Comparison of ENCODE assay signal across 11 cellular contexts in genomic region chr18:77084757-77085035, GRCh38. TPM values are rescaled to one million over a fixed set of nuclear protein-coding genes. Genes with fewer than 3 reads are reported as not detected.
A peak's percentile ranks its signal among the peaks of the same experiment; 100 is the strongest.
DNase-seq lines count a peak whose midpoint lies in the region; ATAC-seq, FAIRE-seq and TF ChIP-seq lines count a peak whose summit lies in the region.
"Had no signal": no experiment of that assay in that cellular context is flagged by ENCODE, and none has a peak within 500 bp of the region (broad histone marks: within the 10 kb centered on the region; RNA-seq: fewer than 3 reads in every experiment).

No MANE protein-coding gene starts in this region.

- CTCF ChIA-PET in activated CD8-positive, alpha-beta T cell treated with anti-CD3 and anti-CD28 coated beads, Interleukin-2, amount 10 ng/mL, durations not matched to agents 7 days and 5 days (lab: Charles Lee) = interaction anchor here (0.6 to 1.7 kb wide), 5 partner anchors 22 to 85 kb away, joined by 3 to 4 read pairs (median 3); no protein-coding TSS in a partner anchor
- CTCF ChIA-PET in HepG2 (lab: Yijun Ruan, JAX; ENCODE audit: low intra/inter-chr PET ratio, low total read pairs) (no interaction called here), MCF 10A (lab: Yijun Ruan, JAX) (interaction anchor here (0.8 to 1.5 kb wide), 4 partner anchors 32 to 127 kb away, joined by 4 to 15 read pairs (median 5); no protein-coding TSS in a partner anchor)

- H3K4me2 ChIP-seq in HepG2 (ENCODE audit: low read depth, low read length) (no peak overlapping the region), smooth muscle cell (no peak overlapping the region)

- peaks cover 69% of the 10 kb centered on the region for H3K36me3 Mint-ChIP-seq in activated CD8-positive, alpha-beta T cell treated with anti-CD3 and anti-CD28 coated beads, Interleukin-2, amount 10 ng/mL, durations not matched to agents 7 days and 5 days (ENCODE audit: low read depth)
- H3K36me3 Mint-ChIP-seq in stimulated activated effector memory CD8-positive, alpha-beta T cell treated with anti-CD3 and anti-CD28 coated beads, Interleukin-12 subunit alpha, Interleukin-12 subunit beta, amount 100 ng/mL, for 72 hours = peaks cover 13% of the 10 kb centered on the region
- H3K36me3 Mint-ChIP-seq in MCF 10A (ENCODE audit: insufficient read depth, unreplicated experiment) = no peaks in the 10 kb centered on the region

- no peaks in the 10 kb centered on the region for H3K9me3 ChIP-seq in HepG2 (ENCODE audit: low read length)
- H3K9me3 ChIP-seq in smooth muscle cell (replicated peaks; ENCODE audit: low read depth) = no peaks in the 10 kb centered on the region

- FAIRE-seq in HepG2 (lab: Jason Lieb, UNC) = no peak
- FAIRE-seq: TTC549 had no signal

- no peak overlapping the region for H3K27ac ChIP-seq in HepG2 (ENCODE audit: extremely low read length, insufficient read depth, low read length)
- H3K27ac ChIP-seq in smooth muscle cell (ENCODE audit: low read depth) = no peak overlapping the region

- 0 out of 2 replicates have a peak, but pooled peaks cover 4% of the 10 kb centered on the region for H4K20me1 ChIP-seq in HepG2 (ENCODE audit: insufficient read depth, low read length)
- no peaks in the 10 kb centered on the region for H4K20me1 ChIP-seq in smooth muscle cell (ENCODE audit: low read depth)

- POLR2A ChIA-PET in activated CD8-positive, alpha-beta T cell treated with anti-CD3 and anti-CD28 coated beads, Interleukin-2, amount 10 ng/mL, durations not matched to agents 7 days and 5 days (lab: Charles Lee) = interaction anchor here (1.0 to 1.4 kb wide), 4 partner anchors 8 to 21 kb away, joined by 3 to 11 read pairs (median 6); no protein-coding TSS in a partner anchor
- POLR2A ChIA-PET in HepG2 (lab: Yijun Ruan, JAX) (no interaction called here), MCF 10A (lab: Yijun Ruan, JAX) (interaction anchor here (0.7 to 4.1 kb wide), 7 partner anchors 12 to 48 kb away, joined by 3 to 36 read pairs (median 14); partner anchors contain the start of gene MBP)

- peak overlapping the region; percentile 69 for H3K27ac Mint-ChIP-seq in activated CD8-positive, alpha-beta T cell treated with anti-CD3 and anti-CD28 coated beads, Interleukin-2, amount 10 ng/mL, durations not matched to agents 7 days and 5 days
- peak overlapping the region; percentile 83 for H3K27ac Mint-ChIP-seq in stimulated activated effector memory CD8-positive, alpha-beta T cell treated with anti-CD3 and anti-CD28 coated beads, Interleukin-12 subunit alpha, Interleukin-12 subunit beta, amount 100 ng/mL, for 72 hours
- H3K27ac Mint-ChIP-seq in MCF 10A (ENCODE audit: low read depth, unreplicated experiment) = no peak overlapping the region

- no peak overlapping the region for H2AFZ ChIP-seq in HepG2 (ENCODE audit: low read length)
- H2AFZ ChIP-seq in smooth muscle cell (ENCODE audit: low read depth) = no peak overlapping the region

- DNase-seq in DMS79 treated with DMSO at 0.1 percent for 48 hours (lab: John Stamatoyannopoulos, UW) (peak; percentile 7), DMS79 (lab: John Stamatoyannopoulos, UW) (no peak), HepG2 (ENCODE audit: low spot score) (no peak), MCF 10A (ENCODE audit: unreplicated experiment) (no peak), smooth muscle cell (lab: John Stamatoyannopoulos, UW; ENCODE audit: unreplicated experiment) (no peak), NCI-H510A treated with DMSO at 0.1 percent for 48 hours (lab: John Stamatoyannopoulos, UW) (no peak)
- no peak for DNase-seq in activated CD8-positive, alpha-beta T cell treated with anti-CD3 and anti-CD28 coated beads, Interleukin-2, amount 10 ng/mL, durations not matched to agents 7 days and 5 days
- DNase-seq in stimulated activated effector memory CD8-positive, alpha-beta T cell treated with anti-CD3 and anti-CD28 coated beads, Interleukin-12 subunit alpha, Interleukin-12 subunit beta, amount 100 ng/mL, for 72 hours (ENCODE audit: low spot score in 2 of 2) = no peak
- DNase-seq: activated naive CD4-positive, alpha-beta T cell treated with Interleukin-2 at 50 U/mL for 16 hours had no signal

- H3K4me1 ChIP-seq in HepG2 (ENCODE audit: insufficient read depth, low read length) (peaks cover 27% of the 10 kb centered on the region), smooth muscle cell (ENCODE audit: low read depth) (peaks cover 19% of the 10 kb centered on the region)

- H3K27me3 Mint-ChIP-seq in activated CD8-positive, alpha-beta T cell treated with anti-CD3 and anti-CD28 coated beads, Interleukin-2, amount 10 ng/mL, durations not matched to agents 7 days and 5 days (ENCODE audit: low read depth) = no peaks in the 10 kb centered on the region
- H3K27me3 Mint-ChIP-seq in MCF 10A (ENCODE audit: insufficient read depth, unreplicated experiment) = no peaks in the 10 kb centered on the region

- in situ Hi-C loops in HepG2 (cut with HindIII; ENCODE audit: extremely low pct_ligation_motif_present, low pct_unique_long_range_greater_than_20kb) = no loop called here

- H3K27me3 ChIP-seq in HepG2 (ENCODE audit: control insufficient read depth in 1 of 2, insufficient read depth in 2 of 2, low read length in 2 of 2) = no peaks in the 10 kb centered on the region
- H3K27me3 ChIP-seq in smooth muscle cell (ENCODE audit: low read depth) = no peaks in the 10 kb centered on the region

- BruUV-seq in HepG2 (replicated peaks; lab: Mats Ljungman, UMichigan) (no TSS peak), MCF 10A (replicated peaks; lab: Mats Ljungman, UMichigan) (no TSS peak)

- H3F3A ChIP-seq in smooth muscle cell (ENCODE audit: low read depth) = no peaks in the 10 kb centered on the region

- intact Hi-C loops in HepG2 (cut with micrococcal nuclease; ENCODE audit: unreplicated experiment) (no loop called here), MCF 10A (cut with micrococcal nuclease) (no loop called here)

- no peak overlapping the region for H3K4me3 Mint-ChIP-seq in activated CD8-positive, alpha-beta T cell treated with anti-CD3 and anti-CD28 coated beads, Interleukin-2, amount 10 ng/mL, durations not matched to agents 7 days and 5 days
- peak overlapping the region; percentile 36 for H3K4me3 Mint-ChIP-seq in stimulated activated effector memory CD8-positive, alpha-beta T cell treated with anti-CD3 and anti-CD28 coated beads, Interleukin-12 subunit alpha, Interleukin-12 subunit beta, amount 100 ng/mL, for 72 hours
- no peak overlapping the region for H3K4me3 Mint-ChIP-seq in MCF 10A (ENCODE audit: unreplicated experiment)

- no peak for TF ChIP-seq EP300 in HepG2 (IDR thresholded peaks at IDR 0.05; ENCODE audit: low read depth in 2 of 2, low read length in 2 of 2)
- TF ChIP-seq EP300 in HepG2 (CRISPR knock-in tag; IDR thresholded peaks at IDR 0.05; ENCODE audit: borderline replicate concordance) = no peak

- 100% methylated on average over 1 of the region's 1 CpG for WGBS in HepG2 (ENCODE audit: low lambda C conversion rate)
- WGBS in smooth muscle cell (ENCODE audit: low lambda C conversion rate) = 87% methylated on average over 1 of the region's 1 CpG

- TF ChIP-seq RAD21 in HepG2 (CRISPR knock-in tag; IDR thresholded peaks at IDR 0.05) = no peak

- no peak for ATAC-seq in activated CD8-positive, alpha-beta T cell treated with anti-CD3 and anti-CD28 coated beads, Interleukin-2, amount 10 ng/mL, durations not matched to agents 7 days and 5 days
- no peak for ATAC-seq in HepG2
- no peak for ATAC-seq in stimulated activated effector memory CD8-positive, alpha-beta T cell treated with anti-CD3 and anti-CD28 coated beads, Interleukin-12 subunit alpha, Interleukin-12 subunit beta, amount 100 ng/mL, for 72 hours

- TF ChIP-seq POLR2A in HepG2 (IDR thresholded peaks at IDR 0.05; ENCODE audit: insufficient read depth in 1 of 2, low read depth in 2 of 2, low read length in 2 of 2) = no peak

- no peak overlapping the region for H3K4me3 ChIP-seq in HepG2 (replicated peaks in 1 of 3; ENCODE audit: insufficient read depth in 1 of 3, low read depth in 2 of 3, low read length in 3 of 3)
- H3K4me3 ChIP-seq in smooth muscle cell = no peak overlapping the region

- H3K9ac ChIP-seq in HepG2 (ENCODE audit: insufficient read depth, low read depth, low read length) = no peak overlapping the region
- H3K9ac ChIP-seq in smooth muscle cell (ENCODE audit: low read depth) = no peak overlapping the region

- H3K79me2 ChIP-seq in HepG2 (ENCODE audit: insufficient read depth, low read length) = no peaks in the 10 kb centered on the region
- H3K79me2 ChIP-seq in smooth muscle cell (ENCODE audit: low read depth) = no peaks in the 10 kb centered on the region

- H3K36me3 ChIP-seq in HepG2 (replicated peaks in 1 of 2; ENCODE audit: control insufficient read depth in 1 of 2, insufficient read depth in 2 of 2, low read length in 2 of 2) (no peaks in the 10 kb centered on the region), smooth muscle cell (ENCODE audit: low read depth) (no peaks in the 10 kb centered on the region)

- no peaks in the 10 kb centered on the region for H3K9me3 Mint-ChIP-seq in activated CD8-positive, alpha-beta T cell treated with anti-CD3 and anti-CD28 coated beads, Interleukin-2, amount 10 ng/mL, durations not matched to agents 7 days and 5 days (ENCODE audit: insufficient read depth)
- no peaks in the 10 kb centered on the region for H3K9me3 Mint-ChIP-seq in stimulated activated effector memory CD8-positive, alpha-beta T cell treated with anti-CD3 and anti-CD28 coated beads, Interleukin-12 subunit alpha, Interleukin-12 subunit beta, amount 100 ng/mL, for 72 hours
- no peaks in the 10 kb centered on the region for H3K9me3 Mint-ChIP-seq in MCF 10A (ENCODE audit: unreplicated experiment)

- TF ChIP-seq CTCF in HepG2 (CRISPR knock-in tag; IDR thresholded peaks at IDR 0.05) (no peak), MCF 10A (IDR thresholded peaks at IDR 0.05; ENCODE audit: unreplicated experiment) (no peak), smooth muscle cell (IDR thresholded peaks at IDR 0.05; ENCODE audit: borderline replicate concordance, insufficient read depth, poor library complexity, severe bottlenecking) (no peak)

- H3K4me1 Mint-ChIP-seq in activated CD8-positive, alpha-beta T cell treated with anti-CD3 and anti-CD28 coated beads, Interleukin-2, amount 10 ng/mL, durations not matched to agents 7 days and 5 days (ENCODE audit: low read depth) = peaks cover 65% of the 10 kb centered on the region
- H3K4me1 Mint-ChIP-seq in stimulated activated effector memory CD8-positive, alpha-beta T cell treated with anti-CD3 and anti-CD28 coated beads, Interleukin-12 subunit alpha, Interleukin-12 subunit beta, amount 100 ng/mL, for 72 hours = peaks cover 73% of the 10 kb centered on the region
- peaks cover 53% of the 10 kb centered on the region for H3K4me1 Mint-ChIP-seq in MCF 10A (ENCODE audit: insufficient read depth, unreplicated experiment)

RNA-seq across cellular contexts. Expression of gene MBP, which starts 47.9 kb away (rescaled TPM):
- 10 to 100 TPM; 86.5 to 87.0 TPM for total RNA-seq in activated CD8-positive, alpha-beta T cell treated with anti-CD3 and anti-CD28 coated beads, Interleukin-2, amount 10 ng/mL, durations not matched to agents 7 days and 5 days
- 5.0 TPM in 2 replicates for total RNA-seq in HepG2 (2016; rRNA removed; fragmentation: Illumina TruSeq; extraction: Trizol)
- total RNA-seq in HepG2 (2016; cell fraction: cytosol; rRNA removed; fragmentation: Illumina TruSeq; extraction: Trizol; ENCODE audit: low read depth) = 1.4 and 1.7 TPM in 2 replicates
- 4.7 TPM in 2 replicates for total RNA-seq in HepG2 (2016; cell fraction: insoluble cytoplasmic fraction; rRNA removed; fragmentation: Illumina TruSeq; extraction: Trizol)
- 1.8 and 2.3 TPM in 2 replicates for total RNA-seq in HepG2 (2016; cell fraction: membrane; rRNA removed; fragmentation: Illumina TruSeq; extraction: Trizol)
- total RNA-seq in HepG2 (2016; cell fraction: nucleus; rRNA removed; fragmentation: Illumina TruSeq; extraction: Trizol) = 5.1 and 6.2 TPM in 2 replicates
- 8.5 and 10.9 TPM in 2 replicates for polyA plus RNA-seq in HepG2 (2011; rRNA removed)
- 5.1 and 8.0 TPM in 2 replicates for polyA plus RNA-seq in HepG2 (2011; cell fraction: cytosol; rRNA removed)
- 14.4 and 16.4 TPM in 2 replicates for polyA plus RNA-seq in HepG2 (2011; cell fraction: nucleus; rRNA removed)
- 10.8 and 11.5 TPM in 2 replicates for polyA plus RNA-seq in HepG2 (2012)
- polyA plus RNA-seq in HepG2 (2016; cell fraction: cytosol; fragmentation: Illumina TruSeq; extraction: Trizol; ENCODE audit: low read depth) = 0.49 and 0.51 TPM in 2 replicates
- 4.2 and 4.7 TPM in 2 replicates for polyA plus RNA-seq in HepG2 (2016; cell fraction: insoluble cytoplasmic fraction; fragmentation: Illumina TruSeq; extraction: Trizol; ENCODE audit: low read depth)
- polyA plus RNA-seq in HepG2 (2016; cell fraction: membrane; fragmentation: Illumina TruSeq; extraction: Trizol; ENCODE audit: low read depth) = 1.0 and 1.1 TPM in 2 replicates
- 4.4 and 5.6 TPM in 2 replicates for polyA plus RNA-seq in HepG2 (2016; cell fraction: nucleus; fragmentation: Illumina TruSeq; extraction: Trizol; ENCODE audit: insufficient read depth, low read depth)
- 10.6 and 20.4 TPM in 2 replicates for polyA minus RNA-seq in HepG2 (2011; rRNA and poly(A)+ RNA removed; ENCODE audit: low replicate concordance)
- polyA minus RNA-seq in HepG2 (2011; cell fraction: cytosol; rRNA and poly(A)+ RNA removed) = 7.3 and 8.8 TPM in 2 replicates
- polyA minus RNA-seq in HepG2 (2011; cell fraction: nucleus; rRNA and poly(A)+ RNA removed) = 19.0 and 19.6 TPM in 2 replicates
- 31.6 and 31.7 TPM in 2 replicates for total RNA-seq in MCF 10A (2022)
- 4.5 and 5.1 TPM in 2 replicates for total RNA-seq in smooth muscle cell
- polyA plus RNA-seq in smooth muscle cell = 1.4 and 6.3 TPM in 2 replicates
- total RNA-seq: A172 had no signal
